ENCODE assay signal across 25 cellular contexts in genomic region chr5:24222866-24223265, GRCh38.
DNase-seq lines count a peak whose midpoint lies in the region; ATAC-seq and TF ChIP-seq lines count a peak whose summit lies in the region.
"Had no signal": no experiment of that assay in that cellular context is flagged by ENCODE, and none has a peak within 500 bp of the region (broad histone marks: within the 10 kb centered on the region; RNA-seq: fewer than 3 reads in every experiment).

No MANE protein-coding gene starts in this region.

- WGBS in adrenal gland, 4 donors = 21 to 38% (median 35%) methylated on average over 2 of the region's 2 CpGs

- no peak overlapping the region for H3K27ac ChIP-seq in adrenal gland
- H3K27ac ChIP-seq: brain microvascular endothelial cell, colonic mucosa, heart right ventricle, ovary, right lobe of liver had no signal

- TF ChIP-seq POLR2A in adrenal gland (IDR thresholded peaks at IDR 0.05) = no peak

- intact Hi-C loops in adrenal gland (cut with DNase I) = no loop called here

- TF ChIP-seq CTCF in adrenal gland (IDR thresholded peaks at IDR 0.05) (no peak), fibroblast of mammary gland (conservative IDR thresholded peaks at IDR 0.05; ENCODE audit: control insufficient read depth, insufficient read depth, low read depth, low read length) (no peak)

- no peaks in the 10 kb centered on the region for H3K36me3 ChIP-seq in adrenal gland (replicated peaks in 1 of 2)
- H3K36me3 ChIP-seq: brain microvascular endothelial cell, colonic mucosa, heart right ventricle, ovary, right lobe of liver had no signal

- ATAC-seq in HG02642 (IDR thresholded peaks at IDR 0.05; ENCODE audit: poor library complexity, unreplicated experiment) (no peak), GM19328 (IDR thresholded peaks at IDR 0.05; ENCODE audit: unreplicated experiment) (no peak)
- ATAC-seq: activated naive CD4-positive, alpha-beta T cell treated with anti-CD3 and anti-CD28 coated beads, Interleukin-2, amount 50 U/mL, for 72 hours; activated T-helper 17 cell treated with anti-CD3 and anti-CD28 coated beads, Interleukin-2, amount 50 U/mL, for 72 hours; CD8-positive, alpha-beta T cell; GM12878; heart right ventricle; left lobe of liver; naive thymus-derived CD8-positive, alpha-beta T cell; right lobe of liver had no signal

- no peaks in the 10 kb centered on the region for H3K9me3 ChIP-seq in adrenal gland (replicated peaks in 1 of 3)
- H3K9me3 ChIP-seq: colonic mucosa, right lobe of liver had no signal

- H3K4me3 ChIP-seq in adrenal gland = no peak overlapping the region
- no peak overlapping the region for H3K4me3 ChIP-seq in fibroblast of mammary gland (ENCODE audit: control insufficient read depth, low read depth, low read length)
- H3K4me3 ChIP-seq: colonic mucosa, GM12878, heart right ventricle, ovary, right lobe of liver had no signal

- H3K27me3 ChIP-seq in adrenal gland = no peaks in the 10 kb centered on the region
- H3K27me3 ChIP-seq: brain microvascular endothelial cell, colonic mucosa, heart right ventricle, ovary, right lobe of liver had no signal

- no peaks in the 10 kb centered on the region for H3K4me1 ChIP-seq in adrenal gland (replicated peaks in 1 of 2)
- H3K4me1 ChIP-seq: colonic mucosa, heart right ventricle, right lobe of liver had no signal

- DNase-seq in HS-5 (ENCODE audit: low read depth) (peak; percentile 85), adrenal gland (peak in 6 of 7 donors; percentile 22 to 56 (median 27)), fibroblast of mammary gland (ENCODE audit: low read depth) (peak; percentile 50), stromal cell of bone marrow (ENCODE audit: low read depth) (peak; percentile 39), OCI-M2 (lab: John Stamatoyannopoulos, UW; ENCODE audit: unreplicated experiment) (no peak)
- DNase-seq: activated CD4-positive, alpha-beta T cell treated with anti-CD3 and anti-CD28 coated beads, Interleukin-2, amount 10 ng/mL, durations not matched to agents 7 days and 5 days; AML-193; brain microvascular endothelial cell; CD8-positive, alpha-beta T cell; colonic mucosa; DMS79; endodermal cell; heart right ventricle; naive thymus-derived CD8-positive, alpha-beta T cell; NCI-H1105 treated with DMSO at 0.1 percent for 48 hours; NCI-H2081; ovary; right lobe of liver; SIG-M5 had no signal
